ENCODE assay signal across 14 cellular contexts in the genomic region with DNA sequence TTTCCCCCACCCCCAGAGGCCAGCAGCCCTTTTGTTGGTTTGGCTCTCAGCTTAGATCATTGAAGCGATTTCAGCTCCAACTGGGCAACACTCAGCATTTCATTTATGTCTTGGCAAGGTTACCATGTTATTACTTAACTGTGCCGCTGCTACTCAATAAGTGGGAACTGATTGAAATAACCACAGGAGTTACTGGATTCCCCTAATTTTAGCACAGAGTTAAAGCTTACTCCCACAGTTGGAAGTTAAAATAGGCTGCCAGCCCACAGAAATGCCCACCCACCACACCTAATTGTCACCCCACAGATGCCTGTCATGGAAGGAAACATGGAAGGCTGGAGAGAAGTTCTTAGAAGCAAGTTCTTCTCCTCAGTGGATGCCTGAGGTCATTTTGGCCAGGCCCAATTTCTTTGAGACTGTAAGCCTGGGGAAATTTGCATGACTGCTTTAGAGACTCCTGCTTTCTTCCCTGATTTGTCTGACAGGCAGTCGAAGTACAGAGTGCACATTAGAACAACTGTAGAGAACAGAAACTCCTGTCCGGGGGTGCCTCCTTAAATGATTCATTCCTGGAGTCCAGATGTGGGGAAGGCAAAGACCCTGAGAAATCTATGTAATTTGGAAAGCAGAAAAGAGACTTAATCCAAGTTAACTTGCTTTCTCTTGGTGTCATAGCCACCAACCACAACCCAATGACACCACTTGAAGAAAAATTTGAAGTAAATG.
DNase-seq lines count a peak whose midpoint lies in the region; ATAC-seq and TF ChIP-seq lines count a peak whose summit lies in the region.
"Had no signal": no experiment of that assay in that cellular context is flagged by ENCODE, and none has a peak within 500 bp of the region (broad histone marks: within the 10 kb centered on the region; RNA-seq: fewer than 3 reads in every experiment).

No MANE protein-coding gene starts in this region.

- TF ChIP-seq EP300 in suprapubic skin (IDR thresholded peaks at IDR 0.05): no peak

- no peak overlapping the region for H3K27ac ChIP-seq in endodermal cell (ENCODE audit: low read depth, low read length)
- H3K27ac ChIP-seq in suprapubic skin: no peak overlapping the region
- H3K27ac ChIP-seq: KMS-11 had no signal

- DNase-seq in globus pallidus (ENCODE audit: low spot score) (peak; percentile 12), endodermal cell (no peak), suprapubic skin (ENCODE audit: low spot score in 2 of 2) (no peak), COLO668 (lab: John Stamatoyannopoulos, UW; ENCODE audit: unreplicated experiment) (no peak), SIG-M5 (lab: John Stamatoyannopoulos, UW) (no peak)
- DNase-seq: activated gamma-delta T cell; NK-92 treated with Interleukin-12 subunit alpha and Interleukin-12 subunit beta, amount 100 ng/mL, for 24 hours; stimulated activated CD4-positive, alpha-beta T cell treated with anti-CD3 and anti-CD28 coated beads, Interleukin-2, amount 100 ng/mL, for 24 hours had no signal

- no peak overlapping the region for H3K4me3 Mint-ChIP-seq in endodermal cell
- H3K4me3 Mint-ChIP-seq: neural crest cell, type B pancreatic cell had no signal

- H3K36me3 ChIP-seq in endodermal cell (ENCODE audit: control insufficient read depth, insufficient read depth, low read length) (no peaks in the 10 kb centered on the region), suprapubic skin (no peaks in the 10 kb centered on the region)

- H3K4me1 ChIP-seq in endodermal cell (ENCODE audit: control insufficient read depth, insufficient read depth, low read length) (no peaks in the 10 kb centered on the region), suprapubic skin (peaks cover 17% of the 10 kb centered on the region)

- H3K27me3 ChIP-seq in endodermal cell (ENCODE audit: control insufficient read depth, insufficient read depth, low read length, poor library complexity, severe bottlenecking): no peaks in the 10 kb centered on the region
- no peaks in the 10 kb centered on the region for H3K27me3 ChIP-seq in suprapubic skin

- H3K9me3 Mint-ChIP-seq in endodermal cell: no peaks in the 10 kb centered on the region
- H3K9me3 Mint-ChIP-seq: neural crest cell, type B pancreatic cell had no signal

- no peak overlapping the region for H3K27ac Mint-ChIP-seq in endodermal cell
- H3K27ac Mint-ChIP-seq: type B pancreatic cell had no signal

- TF ChIP-seq CTCF in endodermal cell (conservative IDR thresholded peaks at IDR 0.05): no peak
- TF ChIP-seq CTCF in suprapubic skin (IDR thresholded peaks at IDR 0.05): no peak

- H3K4me1 Mint-ChIP-seq in endodermal cell: no peaks in the 10 kb centered on the region

- no peak overlapping the region for H3K4me3 ChIP-seq in endodermal cell (ENCODE audit: low read length)
- H3K4me3 ChIP-seq in suprapubic skin: no peak overlapping the region

- WGBS in endodermal cell (ENCODE audit: insufficient coverage in 1 of 2, insufficient read length in 1 of 2), 2 experiments: 89 to 96% methylated on average over 4 of the region's 4 CpGs
- WGBS in suprapubic skin: 32% methylated on average over 4 of the region's 4 CpGs

- ATAC-seq in GM18520 (IDR thresholded peaks at IDR 0.05; ENCODE audit: unreplicated experiment): peak; percentile 54
- ATAC-seq in GM21526 (IDR thresholded peaks at IDR 0.05; ENCODE audit: low FRiP score, unreplicated experiment): peak; percentile 70
- peak; percentile 55 for ATAC-seq in HG03108 (IDR thresholded peaks at IDR 0.05; ENCODE audit: unreplicated experiment)

- H3K9me3 ChIP-seq in endodermal cell (ENCODE audit: control insufficient read depth, low read length): no peaks in the 10 kb centered on the region
- no peaks in the 10 kb centered on the region for H3K9me3 ChIP-seq in suprapubic skin

- H3K36me3 Mint-ChIP-seq in endodermal cell (ENCODE audit: low read depth): no peaks in the 10 kb centered on the region
- H3K36me3 Mint-ChIP-seq: type B pancreatic cell had no signal

- no peaks in the 10 kb centered on the region for H3K27me3 Mint-ChIP-seq in endodermal cell (ENCODE audit: insufficient read depth)

- no peak overlapping the region for H3K9ac ChIP-seq in endodermal cell (ENCODE audit: extremely low read depth, low read length, poor library complexity, severe bottlenecking)
- H3K9ac ChIP-seq: KMS-11 had no signal

- no peak for TF ChIP-seq POLR2A in suprapubic skin (IDR thresholded peaks at IDR 0.05)
